In the genomic region with DNA sequence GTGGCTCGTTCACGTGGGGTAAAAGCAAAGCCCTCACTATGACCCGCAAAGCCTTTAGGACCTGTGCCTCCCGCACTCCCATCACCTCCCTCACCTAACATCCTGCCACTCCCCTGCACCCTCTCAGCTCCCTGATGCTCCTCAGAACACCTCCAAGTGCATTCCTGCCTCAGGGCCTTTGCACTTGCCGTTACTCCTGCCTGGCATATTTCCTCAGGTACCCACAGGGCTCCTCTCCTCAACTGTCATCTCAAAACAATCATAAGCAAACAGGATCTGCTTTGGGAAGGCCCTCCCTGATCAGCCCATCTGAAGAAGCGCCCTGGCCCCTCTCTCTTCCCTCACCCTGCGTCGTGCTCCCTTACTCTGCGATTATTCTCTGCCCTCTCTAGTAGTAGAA, we compare ENCODE assay signal across 26 cellular contexts. TPM values are rescaled to one million over a fixed set of nuclear protein-coding genes. Genes with fewer than 3 reads are reported as not detected.
A peak's percentile ranks its signal among the peaks of the same experiment; 100 is the strongest.
DNase-seq lines count a peak whose midpoint lies in the region; ATAC-seq and TF ChIP-seq lines count a peak whose summit lies in the region.
"Had no signal": no experiment of that assay in that cellular context is flagged by ENCODE, and none has a peak within 500 bp of the region (broad histone marks: within the 10 kb centered on the region; RNA-seq: fewer than 3 reads in every experiment).

No MANE protein-coding gene starts in this region.

- TF ChIP-seq CTCF in PC-9 (conservative IDR thresholded peaks at IDR 0.05) (no peak), chondrocyte (IDR thresholded peaks at IDR 0.05) (no peak), spleen (IDR thresholded peaks at IDR 0.05 in 8 of 11, conservative IDR thresholded peaks at IDR 0.05 in 3 of 11) (no peak)

- 0 out of 2 replicates have a peak, but pooled peaks cover 6% of the 10 kb centered on the region for H3K79me2 ChIP-seq in PC-9 (ENCODE audit: low read depth)

- peaks cover 1% of the 10 kb centered on the region for H3K27me3 Mint-ChIP-seq in chondrocyte (ENCODE audit: low read depth)

- intact Hi-C loops in cardiac septum (cut with DNase I) (no loop called here), Right ventricle myocardium superior (cut with DNase I) (loop anchor here (10.0 kb wide), 1 partner anchor 50 kb away; no protein-coding TSS in a partner anchor), PC-9 (cut with micrococcal nuclease; ENCODE audit: unreplicated experiment) (no loop called here), spleen (cut with DNase I; ENCODE audit: low total_unique reads) (no loop called here)

- H3K9me3 ChIP-seq in PC-9 (ENCODE audit: insufficient read depth, low read depth) (no peaks in the 10 kb centered on the region), spleen (no peaks in the 10 kb centered on the region)
- H3K9me3 ChIP-seq: colonic mucosa, sigmoid colon, transverse colon had no signal

- peaks cover 71% of the 10 kb centered on the region for H3K4me1 ChIP-seq in PC-9 (replicated peaks; ENCODE audit: insufficient read depth)
- H3K4me1 ChIP-seq in spleen: peaks cover 18 to 46% (median 35%) of the 10 kb centered on the region in 6 donors

- H3K9me2 ChIP-seq in PC-9 (ENCODE audit: insufficient read depth): no peaks in the 10 kb centered on the region

- peak; percentile 27 for DNase-seq in cardiac septum (ENCODE audit: low spot score)
- DNase-seq in Right ventricle myocardium superior: no peak
- no peak for DNase-seq in PC-9
- peak; percentile 47 for DNase-seq in chondrocyte (ENCODE audit: low spot score)
- DNase-seq in spleen: peak; percentile 62
- no peak for DNase-seq in NCI-H526 (lab: John Stamatoyannopoulos, UW)
- no peak for DNase-seq in EL
- DNase-seq: activated CD4-positive, alpha-beta T cell treated with anti-CD3 and anti-CD28 coated beads for 4 hours; activated CD8-positive, alpha-beta memory T cell treated with anti-CD3 and anti-CD28 coated beads, Interleukin-2, amount 50 U/mL, for 48 hours; brain microvascular endothelial cell; colonic mucosa; HCEC 1CT; MM.1S; NCI-H1417 treated with DMSO at 0.1 percent for 48 hours; NCI-H2081 treated with DMSO at 0.1 percent for 48 hours; NCI-H345; NCI-H82; OCI-M1; SHP77 treated with DMSO at 0.1 percent for 48 hours; stimulated activated CD8-positive, alpha-beta memory T cell treated with anti-CD3 and anti-CD28 coated beads, Interleukin-4, amount 100 ng/mL, for 48 hours; SW 1271; transverse colon had no signal

- no peaks in the 10 kb centered on the region for H3K36me3 Mint-ChIP-seq in chondrocyte (ENCODE audit: low read depth)

- peak overlapping the region; percentile 88 for H3K4me2 ChIP-seq in PC-9

- peaks cover 44% of the 10 kb centered on the region for H3F3A ChIP-seq in PC-9 (ENCODE audit: insufficient read depth, low read depth)

- no peaks in the 10 kb centered on the region for H3K9me3 Mint-ChIP-seq in chondrocyte (ENCODE audit: low read depth)
- H3K9me3 Mint-ChIP-seq: neural crest cell had no signal

- POLR2A ChIA-PET in PC-9 (lab: Charles Lee; ENCODE audit: unreplicated experiment): interaction anchor here (0.6 to 0.7 kb wide), 2 partner anchors 77 to 84 kb away, joined by 3 to 9 read pairs; no protein-coding TSS in a partner anchor

- no peaks in the 10 kb centered on the region for H3K27me3 ChIP-seq in PC-9 (ENCODE audit: insufficient read depth, low read depth)
- no peaks in the 10 kb centered on the region for H3K27me3 ChIP-seq in spleen (replicated peaks in 1 of 7)
- H3K27me3 ChIP-seq: brain microvascular endothelial cell, colonic mucosa, sigmoid colon, transverse colon had no signal

- CTCF ChIA-PET in PC-9 (lab: Charles Lee): no interaction called here

- no peak overlapping the region for H3K4me3 ChIP-seq in PC-9
- no peak overlapping the region for H3K4me3 ChIP-seq in spleen
- H3K4me3 ChIP-seq: colonic mucosa, sigmoid colon, transverse colon had no signal

- H2AFZ ChIP-seq in PC-9: no peak overlapping the region

- H3K4me3 Mint-ChIP-seq in chondrocyte (ENCODE audit: unreplicated experiment): no peak overlapping the region
- H3K4me3 Mint-ChIP-seq: neural crest cell had no signal

- H3K27ac ChIP-seq in PC-9: peak overlapping the region; percentile 100
- H3K27ac ChIP-seq in spleen: no peak overlapping the region
- H3K27ac ChIP-seq: brain microvascular endothelial cell, C4-2B, colonic mucosa, sigmoid colon, transverse colon had no signal

- peaks cover 26% of the 10 kb centered on the region for H3K4me1 Mint-ChIP-seq in chondrocyte (ENCODE audit: low read depth)

- BruUV-seq in PC-9 (replicated peaks; lab: Mats Ljungman, UMichigan): no TSS peak

- H4K20me1 ChIP-seq in PC-9 (ENCODE audit: insufficient read depth): no peaks in the 10 kb centered on the region

- H3K27ac Mint-ChIP-seq in chondrocyte (ENCODE audit: unreplicated experiment): no peak overlapping the region

- WGBS in spleen, 5 donors: 84 to 94% (median 89%) methylated on average over 9 of the region's 9 CpGs

- H3K36me3 ChIP-seq in PC-9 (ENCODE audit: low read depth): no peaks in the 10 kb centered on the region
- H3K36me3 ChIP-seq in spleen: no peaks in the 10 kb centered on the region
- H3K36me3 ChIP-seq: brain microvascular endothelial cell, colonic mucosa, sigmoid colon, transverse colon had no signal

- TF ChIP-seq POLR2A in spleen (IDR thresholded peaks at IDR 0.05): no peak

- ATAC-seq in Right ventricle myocardium superior (ENCODE audit: poor library complexity): no peak
- no peak for ATAC-seq in GM21526 (IDR thresholded peaks at IDR 0.05; ENCODE audit: low FRiP score, unreplicated experiment)

RNA-seq across cellular contexts. Expression of a gene that starts 49.1 kb away (rescaled TPM):
- total RNA-seq in cardiac septum (2.3 TPM), Right ventricle myocardium superior (5.7 TPM), PC-9 (2021) (0.50 and 0.55 TPM in 2 replicates), chondrocyte (not detected in 3 replicates), spleen (100 to 1,000 TPM; 200 to 426 (median 316) TPM)
- polyA plus RNA-seq in spleen: 100 to 1,000 TPM in 1 of 3 donors, 10 to 100 TPM in 2; 63.4 to 121 (median 84.2) TPM
- total RNA-seq: neural crest cell had no signal

Comparison
In these comparisons a context has a peak if more than half of its experiments do, and no peak if none do; other contexts are left out.
1. DNase-seq: peak in cardiac septum (single experiment), chondrocyte (single experiment) and spleen (single experiment); none in Right ventricle myocardium superior (single experiment), PC-9 (0 of 2), NCI-H526 (0 of 2) and EL (single experiment).
2. RNA of a gene that starts 49.1 kb away (total RNA-seq): 200 to 426 TPM in spleen; 5.7 TPM in Right ventricle myocardium superior (single experiment), 2.3 TPM in cardiac septum (single experiment), 0.50 to 0.55 TPM in PC-9 and not detected in chondrocyte; every median in the first group is over 10 times any median in the second.